27 cellular contexts compared by ENCODE assay signal in the genomic region with DNA sequence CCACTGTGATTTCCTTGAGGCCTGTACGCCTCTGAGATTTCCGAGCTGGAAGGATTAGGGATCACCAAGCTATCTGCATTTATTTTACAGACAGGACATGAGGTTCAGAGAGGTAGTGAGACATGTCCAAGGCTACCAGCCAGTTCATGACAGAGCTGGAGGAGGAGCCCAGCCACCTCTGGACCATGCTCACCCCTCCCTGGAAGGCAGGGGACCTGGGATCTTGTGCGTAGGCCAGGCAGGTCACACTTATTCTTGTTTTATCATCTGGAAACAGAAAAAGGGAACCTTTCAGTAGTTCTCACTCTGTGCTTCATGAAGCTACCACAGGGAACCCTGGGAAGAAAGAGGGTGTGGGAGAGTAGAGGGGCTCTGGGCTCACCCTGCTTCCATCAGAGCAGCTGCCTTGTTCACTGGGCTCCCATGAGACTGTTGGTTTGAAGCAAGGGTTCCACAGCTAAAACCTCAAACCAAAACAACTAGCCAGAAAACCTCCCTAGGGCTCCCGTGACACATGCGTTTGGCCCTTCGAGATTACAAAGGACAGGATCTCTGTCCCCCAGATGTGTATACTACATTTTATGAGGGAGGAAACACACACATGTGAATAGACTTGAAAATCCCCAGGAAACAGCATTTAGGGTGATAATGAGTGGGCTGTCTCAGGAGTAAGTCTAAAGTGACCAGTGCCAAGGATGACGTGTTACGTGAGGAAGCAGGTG.
DNase-seq lines count a peak whose midpoint lies in the region; ATAC-seq and TF ChIP-seq lines count a peak whose summit lies in the region.
"Had no signal": no experiment of that assay in that cellular context is flagged by ENCODE, and none has a peak within 500 bp of the region (broad histone marks: within the 10 kb centered on the region; RNA-seq: fewer than 3 reads in every experiment).

No MANE protein-coding gene starts in this region.

- no peak overlapping the region for H3K27ac Mint-ChIP-seq in stimulated activated naive B cell treated with anti-CD40 and anti-IgM and Interleukin-4, amounts not matched to agents 10 μg/mL and 1 μg/mL and 100 μg/mL, for 72 hours
- H3K27ac Mint-ChIP-seq in natural killer cell: no peak overlapping the region
- H3K27ac Mint-ChIP-seq: activated CD4-positive, alpha-beta memory T cell treated with anti-CD3 and anti-CD28 coated beads for 36 hours; activated naive CD8-positive, alpha-beta T cell treated with anti-CD3 and anti-CD28 coated beads, Interleukin-2, amount 50 U/mL, for 24 hours; HFFc6; naive thymus-derived CD4-positive, alpha-beta T cell had no signal

- no peaks in the 10 kb centered on the region for H3K27me3 ChIP-seq in Loucy (ENCODE audit: insufficient read depth, low read length, poor library complexity, severe bottlenecking)
- H3K27me3 ChIP-seq: brain microvascular endothelial cell, colonic mucosa, heart left ventricle, right atrium auricular region, upper lobe of left lung had no signal

- H3F3A ChIP-seq in Loucy (ENCODE audit: low read depth): no peaks in the 10 kb centered on the region

- H3K4me2 ChIP-seq in Loucy (ENCODE audit: low read depth, low read length, poor library complexity, severe bottlenecking): peak overlapping the region; percentile 33

- DNase-seq in NCI-H1092 treated with DMSO at 0.1 percent for 48 hours (lab: John Stamatoyannopoulos, UW): peak; percentile 55
- DNase-seq in NCI-H1092 (lab: John Stamatoyannopoulos, UW): no peak
- peak; percentile 43 for DNase-seq in stimulated activated naive B cell treated with anti-CD40 and anti-IgM and Interleukin-4, amounts not matched to agents 10 μg/mL and 1 μg/mL and 100 μg/mL, for 72 hours
- no peak for DNase-seq in natural killer cell
- DNase-seq in NCI-H2081 treated with DMSO at 0.1 percent for 48 hours (lab: John Stamatoyannopoulos, UW): no peak
- DNase-seq in NCI-H748 treated with DMSO at 0.1 percent for 48 hours (lab: John Stamatoyannopoulos, UW): no peak
- DNase-seq: activated CD4-positive, alpha-beta memory T cell treated with anti-CD3 and anti-CD28 coated beads for 36 hours; activated CD4-positive, CD25-positive, alpha-beta regulatory T cell; activated effector memory CD4-positive, alpha-beta T cell treated with anti-CD3 and anti-CD28 coated beads, Interleukin-2, amount 50 U/mL, for 16 hours; activated naive CD8-positive, alpha-beta T cell treated with anti-CD3 and anti-CD28 coated beads, Interleukin-2, amount 50 U/mL, for 24 hours; brain microvascular endothelial cell; colonic mucosa; HFFc6; mesendoderm; naive thymus-derived CD4-positive, alpha-beta T cell; NCI-H1105 treated with DMSO at 0.1 percent for 48 hours; NCI-H2029 treated with DMSO at 0.1 percent for 48 hours; NCI-H446; T1000; upper lobe of left lung had no signal

- TF ChIP-seq CTCF in Loucy (conservative IDR thresholded peaks at IDR 0.05; ENCODE audit: low read length): no peak
- TF ChIP-seq CTCF in natural killer cell (IDR thresholded peaks at IDR 0.05): no peak

- H3K9ac ChIP-seq in Loucy (ENCODE audit: low read depth, low read length, poor library complexity, severe bottlenecking): no peak overlapping the region

- H2AFZ ChIP-seq in Loucy (ENCODE audit: low read length): no peak overlapping the region

- H3K36me3 Mint-ChIP-seq in stimulated activated naive B cell treated with anti-CD40 and anti-IgM and Interleukin-4, amounts not matched to agents 10 μg/mL and 1 μg/mL and 100 μg/mL, for 72 hours: peaks cover 2 to 4% of the 10 kb centered on the region in 2 donors
- H3K36me3 Mint-ChIP-seq in natural killer cell: no peaks in the 10 kb centered on the region
- H3K36me3 Mint-ChIP-seq: activated CD4-positive, alpha-beta memory T cell treated with anti-CD3 and anti-CD28 coated beads for 36 hours; naive thymus-derived CD4-positive, alpha-beta T cell had no signal

- no peaks in the 10 kb centered on the region for H3K9me2 ChIP-seq in Loucy (replicated peaks; ENCODE audit: low read depth, low read length)

- H3K9me3 ChIP-seq in Loucy (ENCODE audit: insufficient read depth, low read depth, low read length): no peaks in the 10 kb centered on the region
- H3K9me3 ChIP-seq: colonic mucosa, heart left ventricle, right atrium auricular region, upper lobe of left lung had no signal

- peaks cover 10 to 11% of the 10 kb centered on the region in 2 donors for H3K4me1 Mint-ChIP-seq in stimulated activated naive B cell treated with anti-CD40 and anti-IgM and Interleukin-4, amounts not matched to agents 10 μg/mL and 1 μg/mL and 100 μg/mL, for 72 hours
- H3K4me1 Mint-ChIP-seq in natural killer cell: no peaks in the 10 kb centered on the region
- H3K4me1 Mint-ChIP-seq: activated naive CD8-positive, alpha-beta T cell treated with anti-CD3 and anti-CD28 coated beads, Interleukin-2, amount 50 U/mL, for 24 hours had no signal

- H3K27me3 Mint-ChIP-seq in stimulated activated naive B cell treated with anti-CD40 and anti-IgM and Interleukin-4, amounts not matched to agents 10 μg/mL and 1 μg/mL and 100 μg/mL, for 72 hours: peaks cover 11 to 28% of the 10 kb centered on the region in 2 donors
- peaks cover 6 to 23% of the 10 kb centered on the region in 2 donors for H3K27me3 Mint-ChIP-seq in natural killer cell (ENCODE audit: low read depth in 2 of 2)

- no peaks in the 10 kb centered on the region for H3K36me3 ChIP-seq in Loucy (ENCODE audit: insufficient read depth, low read length)
- H3K36me3 ChIP-seq: brain microvascular endothelial cell, colonic mucosa, heart left ventricle, right atrium auricular region, upper lobe of left lung had no signal

- no peaks in the 10 kb centered on the region for H4K20me1 ChIP-seq in Loucy (ENCODE audit: insufficient read depth, low read length, poor library complexity, severe bottlenecking)

- intact Hi-C loops in natural killer cell (cut with micrococcal nuclease): no loop called here

- no peak overlapping the region for H3K4me3 ChIP-seq in Loucy (ENCODE audit: low read length, poor library complexity, severe bottlenecking)
- H3K4me3 ChIP-seq: colonic mucosa, heart left ventricle, K562, right atrium auricular region, upper lobe of left lung had no signal

- ATAC-seq in stimulated activated naive B cell treated with anti-CD40 and anti-IgM and Interleukin-4, amounts not matched to agents 10 μg/mL and 1 μg/mL and 100 μg/mL, for 72 hours (replicated peaks): peak; percentile 87 to 91
- ATAC-seq in natural killer cell: no peak
- ATAC-seq: K562; naive thymus-derived CD4-positive, alpha-beta T cell; SK-N-SH treated with all-trans-retinoic acid at 6 μM for 48 hours had no signal

- peaks cover 18% of the 10 kb centered on the region for H3K4me1 ChIP-seq in Loucy (ENCODE audit: insufficient read depth, low read length, poor library complexity, severe bottlenecking)
- H3K4me1 ChIP-seq: colonic mucosa, upper lobe of left lung had no signal

- H3K4me3 Mint-ChIP-seq in stimulated activated naive B cell treated with anti-CD40 and anti-IgM and Interleukin-4, amounts not matched to agents 10 μg/mL and 1 μg/mL and 100 μg/mL, for 72 hours: no peak overlapping the region
- H3K4me3 Mint-ChIP-seq in natural killer cell: no peak overlapping the region
- H3K4me3 Mint-ChIP-seq: activated CD4-positive, alpha-beta memory T cell treated with anti-CD3 and anti-CD28 coated beads for 36 hours; activated naive CD8-positive, alpha-beta T cell treated with anti-CD3 and anti-CD28 coated beads, Interleukin-2, amount 50 U/mL, for 24 hours; HFFc6; naive thymus-derived CD4-positive, alpha-beta T cell had no signal

- peak overlapping the region; percentile 68 for H3K27ac ChIP-seq in angular gyrus (ENCODE audit: low read depth, low read length)
- H3K27ac ChIP-seq: 22Rv1, brain microvascular endothelial cell, colonic mucosa, heart left ventricle, right atrium auricular region, upper lobe of left lung had no signal

- no peaks in the 10 kb centered on the region for H3K79me2 ChIP-seq in Loucy (ENCODE audit: insufficient read depth, low read length)

- H3K9me3 Mint-ChIP-seq in stimulated activated naive B cell treated with anti-CD40 and anti-IgM and Interleukin-4, amounts not matched to agents 10 μg/mL and 1 μg/mL and 100 μg/mL, for 72 hours: no peaks in the 10 kb centered on the region
- H3K9me3 Mint-ChIP-seq in natural killer cell: no peaks in the 10 kb centered on the region
- H3K9me3 Mint-ChIP-seq: activated CD4-positive, alpha-beta memory T cell treated with anti-CD3 and anti-CD28 coated beads for 36 hours; activated naive CD8-positive, alpha-beta T cell treated with anti-CD3 and anti-CD28 coated beads, Interleukin-2, amount 50 U/mL, for 24 hours; HFFc6; naive thymus-derived CD4-positive, alpha-beta T cell had no signal

Comparison
In these comparisons a context has a peak if more than half of its experiments do, and no peak if none do; other contexts are left out.
1. DNase-seq: peak in NCI-H1092 treated with DMSO at 0.1 percent for 48 hours (single experiment) and stimulated activated naive B cell treated with anti-CD40 and anti-IgM and Interleukin-4, amounts not matched to agents 10 μg/mL and 1 μg/mL and 100 μg/mL, for 72 hours (single experiment); none in NCI-H1092 (single experiment), natural killer cell (single experiment), NCI-H2081 treated with DMSO at 0.1 percent for 48 hours (single experiment) and NCI-H748 treated with DMSO at 0.1 percent for 48 hours (single experiment).
2. ATAC-seq: peak in stimulated activated naive B cell treated with anti-CD40 and anti-IgM and Interleukin-4, amounts not matched to agents 10 μg/mL and 1 μg/mL and 100 μg/mL, for 72 hours (2 of 2); none in natural killer cell (0 of 3).